Comparison of ENCODE assay signal across 8 cellular contexts in the genomic region with DNA sequence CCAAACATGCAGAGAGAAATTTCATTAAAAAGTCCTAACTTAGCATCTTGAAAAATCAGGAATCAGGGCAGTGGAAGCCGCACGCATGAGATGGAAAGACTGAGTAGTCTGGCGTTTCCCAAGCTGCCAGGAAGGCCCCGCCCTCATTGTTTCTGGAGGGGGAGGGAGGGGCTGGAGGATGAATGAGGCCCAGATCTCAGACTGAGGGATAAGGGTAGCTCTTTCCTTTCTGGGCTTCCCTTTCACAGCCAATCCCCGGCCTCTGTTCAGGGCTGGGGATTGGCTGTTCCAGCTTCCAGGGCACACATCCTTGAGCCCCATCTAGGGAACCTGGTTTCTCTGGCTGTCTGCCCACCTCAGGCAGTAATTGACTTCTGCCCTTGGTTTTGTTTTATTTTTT. TPM values are rescaled to one million over a fixed set of nuclear protein-coding genes. Genes with fewer than 3 reads are reported as not detected.
A peak's percentile ranks its signal among the peaks of the same experiment; 100 is the strongest.
DNase-seq lines count a peak whose midpoint lies in the region; ATAC-seq and TF ChIP-seq lines count a peak whose summit lies in the region.

No MANE protein-coding gene starts in this region.

- no peaks in the 10 kb centered on the region for H3K9me3 Mint-ChIP-seq in HFFc6
- H3K9me3 Mint-ChIP-seq in activated CD8-positive, alpha-beta memory T cell treated with anti-CD3 and anti-CD28 coated beads, Interleukin-2, amount 10 ng/mL, durations not matched to agents 7 days and 5 days (ENCODE audit: low read depth) = no peaks in the 10 kb centered on the region
- H3K9me3 Mint-ChIP-seq in CD8-positive, alpha-beta T cell = no peaks in the 10 kb centered on the region

- DNase-seq in A172 (ENCODE audit: low spot score) (peak; percentile 92), HFFc6 (peak; percentile 78), adrenal gland (peak; percentile 78 to 95 (median 91)), right cardiac atrium (peak; percentile 88 to 90 (median 90)), suprapubic skin (ENCODE audit: low spot score in 2 of 2) (peak; percentile 89)
- no peak for DNase-seq in activated CD8-positive, alpha-beta memory T cell treated with anti-CD3 and anti-CD28 coated beads, Interleukin-2, amount 10 ng/mL, durations not matched to agents 7 days and 5 days
- no peak for DNase-seq in CD8-positive, alpha-beta T cell

- peaks cover 25% of the 10 kb centered on the region for H3K36me3 Mint-ChIP-seq in HFFc6 (ENCODE audit: low read depth)
- H3K36me3 Mint-ChIP-seq in activated CD8-positive, alpha-beta memory T cell treated with anti-CD3 and anti-CD28 coated beads, Interleukin-2, amount 10 ng/mL, durations not matched to agents 7 days and 5 days = peaks cover 16% of the 10 kb centered on the region
- H3K36me3 Mint-ChIP-seq in CD8-positive, alpha-beta T cell = peaks cover 29% of the 10 kb centered on the region

- H3K4me3 ChIP-seq in adrenal gland (no peak overlapping the region), right cardiac atrium (ENCODE audit: low read length) (no peak overlapping the region), suprapubic skin (no peak overlapping the region)
- H3K4me3 ChIP-seq in CD8-positive, alpha-beta T cell (ENCODE audit: low read depth, low read length) = no peak overlapping the region

- H3K27ac ChIP-seq in adrenal gland (peak overlapping the region in 4 of 5 donors; percentile 48 to 86 (median 53)), right cardiac atrium (ENCODE audit: low read length) (no peak overlapping the region), suprapubic skin (peak overlapping the region; percentile 42)
- no peak overlapping the region for H3K27ac ChIP-seq in CD8-positive, alpha-beta T cell (ENCODE audit: low read depth, low read length)

- TF ChIP-seq POLR2A in adrenal gland (IDR thresholded peaks at IDR 0.05) (no peak), suprapubic skin (IDR thresholded peaks at IDR 0.05) (no peak)

- no peaks in the 10 kb centered on the region for H3K9me3 ChIP-seq in adrenal gland (replicated peaks in 1 of 3)
- no peaks in the 10 kb centered on the region for H3K9me3 ChIP-seq in right cardiac atrium (ENCODE audit: control insufficient read depth, low read length)
- H3K9me3 ChIP-seq in suprapubic skin = no peaks in the 10 kb centered on the region
- H3K9me3 ChIP-seq in CD8-positive, alpha-beta T cell (ENCODE audit: low read length) = no peaks in the 10 kb centered on the region

- CTCF ChIA-PET in activated CD8-positive, alpha-beta memory T cell treated with anti-CD3 and anti-CD28 coated beads, Interleukin-2, amount 10 ng/mL, durations not matched to agents 7 days and 5 days (lab: Charles Lee) = interaction anchor here (1.6 to 12.1 kb wide), 3 partner anchors 16 to 82 kb away, joined by 6 to 244 read pairs (median 20); no protein-coding TSS in a partner anchor
- CTCF ChIA-PET in CD8-positive, alpha-beta T cell (lab: Charles Lee) = interaction anchor here (11.7 kb wide), 1 partner anchor 79 kb away, joined by 263 read pairs; no protein-coding TSS in a partner anchor

- H3K36me3 ChIP-seq in adrenal gland (replicated peaks in 1 of 2) = peaks cover 0 to 28% of the 10 kb centered on the region in 2 donors
- H3K36me3 ChIP-seq in suprapubic skin = peaks cover 30% of the 10 kb centered on the region
- H3K36me3 ChIP-seq in CD8-positive, alpha-beta T cell (ENCODE audit: insufficient read depth, low read length) = peaks cover 15% of the 10 kb centered on the region

- intact Hi-C loops in adrenal gland (cut with DNase I) (no loop called here), right cardiac atrium (cut with DNase I) (loop anchor here in 2 of 4 donors (5.0 kb wide), 1 partner anchor 81 kb away; no protein-coding TSS in a partner anchor)
- intact Hi-C loops in CD8-positive, alpha-beta T cell (cut with DNase I, micrococcal nuclease) = no loop called here

- H3K4me1 Mint-ChIP-seq in HFFc6 (ENCODE audit: low read depth) = peaks cover 21% of the 10 kb centered on the region
- H3K4me1 Mint-ChIP-seq in activated CD8-positive, alpha-beta memory T cell treated with anti-CD3 and anti-CD28 coated beads, Interleukin-2, amount 10 ng/mL, durations not matched to agents 7 days and 5 days = peaks cover 14% of the 10 kb centered on the region
- H3K4me1 Mint-ChIP-seq in CD8-positive, alpha-beta T cell (ENCODE audit: low read depth) = peaks cover 18% of the 10 kb centered on the region

- 3 to 12% (median 5%) methylated on average over 5 of the region's 5 CpGs for WGBS in adrenal gland, 4 donors
- 2% methylated on average over 5 of the region's 5 CpGs for WGBS in right cardiac atrium
- 4% methylated on average over 5 of the region's 5 CpGs for WGBS in suprapubic skin

- TF ChIP-seq EP300 in suprapubic skin (IDR thresholded peaks at IDR 0.05) = no peak

- H3K27me3 Mint-ChIP-seq in HFFc6 (ENCODE audit: insufficient read depth) = no peaks in the 10 kb centered on the region
- no peaks in the 10 kb centered on the region for H3K27me3 Mint-ChIP-seq in activated CD8-positive, alpha-beta memory T cell treated with anti-CD3 and anti-CD28 coated beads, Interleukin-2, amount 10 ng/mL, durations not matched to agents 7 days and 5 days
- H3K27me3 Mint-ChIP-seq in CD8-positive, alpha-beta T cell (ENCODE audit: low read depth) = no peaks in the 10 kb centered on the region

- POLR2A ChIA-PET in CD8-positive, alpha-beta T cell (lab: Charles Lee) = no interaction called here

- 0 out of 2 replicates have a peak overlapping the region, but pooled peaks have one; percentile 44 for H3K4me3 Mint-ChIP-seq in HFFc6
- H3K4me3 Mint-ChIP-seq in activated CD8-positive, alpha-beta memory T cell treated with anti-CD3 and anti-CD28 coated beads, Interleukin-2, amount 10 ng/mL, durations not matched to agents 7 days and 5 days = no peak overlapping the region
- H3K4me3 Mint-ChIP-seq in CD8-positive, alpha-beta T cell = no peak overlapping the region

- ATAC-seq in right cardiac atrium (peak; percentile 87 to 92), GM21528 (IDR thresholded peaks at IDR 0.05; ENCODE audit: low FRiP score, unreplicated experiment) (no peak)
- no peak for ATAC-seq in activated CD8-positive, alpha-beta memory T cell treated with anti-CD3 and anti-CD28 coated beads, Interleukin-2, amount 10 ng/mL, durations not matched to agents 7 days and 5 days
- no peak for ATAC-seq in CD8-positive, alpha-beta T cell

- TF ChIP-seq CTCF in HFFc6 (IDR thresholded peaks at IDR 0.05) = no peak
- no peak for TF ChIP-seq CTCF in adrenal gland (IDR thresholded peaks at IDR 0.05)
- no peak for TF ChIP-seq CTCF in suprapubic skin (IDR thresholded peaks at IDR 0.05)
- TF ChIP-seq CTCF in CD8-positive, alpha-beta T cell (IDR thresholded peaks at IDR 0.05) = no peak

- peak overlapping the region; percentile 84 for H3K27ac Mint-ChIP-seq in HFFc6
- no peak overlapping the region for H3K27ac Mint-ChIP-seq in activated CD8-positive, alpha-beta memory T cell treated with anti-CD3 and anti-CD28 coated beads, Interleukin-2, amount 10 ng/mL, durations not matched to agents 7 days and 5 days
- H3K27ac Mint-ChIP-seq in CD8-positive, alpha-beta T cell = no peak overlapping the region

- H3K4me1 ChIP-seq in adrenal gland (replicated peaks in 1 of 2) (peaks cover 11 to 22% of the 10 kb centered on the region in 2 donors), right cardiac atrium (ENCODE audit: control insufficient read depth, insufficient read depth, low read length) (no peaks in the 10 kb centered on the region), suprapubic skin (peaks cover 25% of the 10 kb centered on the region)
- peaks cover 11% of the 10 kb centered on the region for H3K4me1 ChIP-seq in CD8-positive, alpha-beta T cell (ENCODE audit: insufficient read depth, low read length)

- no peaks in the 10 kb centered on the region for H3K27me3 ChIP-seq in adrenal gland
- H3K27me3 ChIP-seq in right cardiac atrium (ENCODE audit: control insufficient read depth, insufficient read depth) = no peaks in the 10 kb centered on the region
- H3K27me3 ChIP-seq in suprapubic skin = no peaks in the 10 kb centered on the region
- H3K27me3 ChIP-seq in CD8-positive, alpha-beta T cell (ENCODE audit: insufficient read depth, low read length) = no peaks in the 10 kb centered on the region

RNA-seq across cellular contexts. Expression of a gene that starts 7.3 kb away (rescaled TPM):
- total RNA-seq in A172 (2014; rRNA removed; shearing (Covaris generic)) = 222 and 261 TPM in 2 replicates
- 100 to 1,000 TPM; 123 to 204 (median 172) TPM for total RNA-seq in HFFc6 (2021; fragmentation: NEBNext Ultra II Directional; extraction: Animal tissue kit (Norgen Biotek cat#: 25700))
- 100 to 1,000 TPM in 7 of 8 donors, 10 to 100 TPM in 1; 95.8 to 224 (median 137) TPM for total RNA-seq in adrenal gland
- 100 to 1,000 TPM; 134 to 459 (median 340) TPM for polyA plus RNA-seq in adrenal gland
- total RNA-seq in right cardiac atrium = 100 to 1,000 TPM in 3 of 4 donors, 10 to 100 TPM in 1; 91.3 to 121 (median 104) TPM
- polyA plus RNA-seq in right cardiac atrium = 233 TPM
- 100 to 1,000 TPM in 3 of 4 donors, 10 to 100 TPM in 1; 84.2 to 150 (median 124) TPM for total RNA-seq in suprapubic skin
- total RNA-seq in activated CD8-positive, alpha-beta memory T cell treated with anti-CD3 and anti-CD28 coated beads, Interleukin-2, amount 10 ng/mL, durations not matched to agents 7 days and 5 days = 10 to 100 TPM; 77.7 to 94.0 TPM
- 100 to 1,000 TPM; 116 TPM for total RNA-seq in CD8-positive, alpha-beta T cell

RNA-seq across cellular contexts. Expression of a gene that starts 13.7 kb away (rescaled TPM):
- 4.5 and 6.8 TPM in 2 replicates for total RNA-seq in A172 (2014; rRNA removed; shearing (Covaris generic))
- total RNA-seq in HFFc6 (2021; fragmentation: NEBNext Ultra II Directional; extraction: Animal tissue kit (Norgen Biotek cat#: 25700)) = 1 to 10 TPM; 5.0 to 6.0 (median 5.2) TPM
- total RNA-seq in adrenal gland (10 to 100 TPM in 4 of 8 donors, 1 to 10 TPM in 4; 5.8 to 15.4 (median 10.2) TPM), right cardiac atrium (1 to 10 TPM; 3.4 to 6.4 (median 3.5) TPM), suprapubic skin (10 to 100 TPM; 11.4 to 19.5 (median 16.3) TPM)
- polyA plus RNA-seq in adrenal gland (1 to 10 TPM; 1.7 to 6.4 (median 3.2) TPM), right cardiac atrium (2.3 TPM)
- 1 to 10 TPM; 8.1 to 8.4 TPM for total RNA-seq in activated CD8-positive, alpha-beta memory T cell treated with anti-CD3 and anti-CD28 coated beads, Interleukin-2, amount 10 ng/mL, durations not matched to agents 7 days and 5 days
- total RNA-seq in CD8-positive, alpha-beta T cell = 1 to 10 TPM; 4.1 to 5.0 TPM

RNA-seq across cellular contexts. Expression of a gene that starts 17.2 kb away (rescaled TPM):
- 19.2 and 26.9 TPM in 2 replicates for total RNA-seq in A172 (2014; rRNA removed; shearing (Covaris generic))
- total RNA-seq in HFFc6 (2021; fragmentation: NEBNext Ultra II Directional; extraction: Animal tissue kit (Norgen Biotek cat#: 25700)) = 10 to 100 TPM; 31.3 to 34.7 (median 31.8) TPM
- 10 to 100 TPM; 16.8 to 69.6 (median 44.9) TPM for total RNA-seq in adrenal gland
- polyA plus RNA-seq in adrenal gland = 10 to 100 TPM; 11.9 to 34.6 (median 20.5) TPM
- 10 to 100 TPM; 14.9 to 21.2 (median 16.8) TPM for total RNA-seq in right cardiac atrium
- polyA plus RNA-seq in right cardiac atrium = 11.2 TPM
- total RNA-seq in suprapubic skin = 100 to 1,000 TPM in 1 of 4 donors, 10 to 100 TPM in 3; 51.5 to 122 (median 69.6) TPM
- total RNA-seq in activated CD8-positive, alpha-beta memory T cell treated with anti-CD3 and anti-CD28 coated beads, Interleukin-2, amount 10 ng/mL, durations not matched to agents 7 days and 5 days = 10 to 100 TPM; 51.7 to 59.3 TPM
- total RNA-seq in CD8-positive, alpha-beta T cell = 10 to 100 TPM; 14.3 to 14.8 TPM

Comparison
In these comparisons a context has a peak if more than half of its experiments do, and no peak if none do; other contexts are left out.
1. DNase-seq: peak in A172 (single experiment), HFFc6 (single experiment), adrenal gland (7 of 7), right cardiac atrium (3 of 3) and suprapubic skin (2 of 2); none in activated CD8-positive, alpha-beta memory T cell treated with anti-CD3 and anti-CD28 coated beads, Interleukin-2, amount 10 ng/mL, durations not matched to agents 7 days and 5 days (single experiment) and CD8-positive, alpha-beta T cell (0 of 7).
2. H3K27ac ChIP-seq: peak in adrenal gland (4 of 5) and suprapubic skin (single experiment); none in right cardiac atrium (single experiment) and CD8-positive, alpha-beta T cell (single experiment).
3. ATAC-seq: peak in right cardiac atrium (2 of 2); none in activated CD8-positive, alpha-beta memory T cell treated with anti-CD3 and anti-CD28 coated beads, Interleukin-2, amount 10 ng/mL, durations not matched to agents 7 days and 5 days (single experiment), CD8-positive, alpha-beta T cell (single experiment) and GM21528 (single experiment).